ENCODE assay signal across 23 cellular contexts in genomic region chr2:129829577-129829976, GRCh38.
"Had no signal": no experiment of that assay in that cellular context is flagged by ENCODE, and none has a peak within 500 bp of the region (broad histone marks: within the 10 kb centered on the region; RNA-seq: fewer than 3 reads in every experiment).

No MANE protein-coding gene starts in this region.

- H3K9me3 ChIP-seq: uterus had no signal

- H3K9me3 Mint-ChIP-seq: natural killer cell treated with Interleukin-12 subunit alpha and Interleukin-12 subunit beta and Interleukin-15 and Interleukin-18, amount 100 ng/mL, for 72 hours had no signal

- H3K27ac Mint-ChIP-seq: memory B cell; naive thymus-derived CD4-positive, alpha-beta T cell; natural killer cell treated with Interleukin-12 subunit alpha and Interleukin-12 subunit beta and Interleukin-15 and Interleukin-18, amount 100 ng/mL, for 72 hours; progenitor cell of endocrine pancreas; stimulated activated memory B cell treated with anti-CD40 and anti-IgM and Interleukin-4, amounts not matched to agents 10 μg/mL and 1 μg/mL and 100 μg/mL, for 72 hours; stimulated activated naive CD8-positive, alpha-beta T cell treated with anti-CD3 and anti-CD28 coated beads, Interleukin-15, amount 100 ng/mL, for 72 hours; type B pancreatic cell had no signal

- H3K27ac ChIP-seq: left ventricle myocardium inferior, ovary, right atrium auricular region, right lobe of liver, tibial nerve, uterus had no signal

- H3K27me3 ChIP-seq: ovary, right atrium auricular region, right lobe of liver, tibial nerve, uterus had no signal

- ATAC-seq: mucosa of descending colon; naive thymus-derived CD4-positive, alpha-beta T cell; natural killer cell treated with Interleukin-12 subunit alpha and Interleukin-12 subunit beta and Interleukin-15 and Interleukin-18, amount 100 ng/mL, for 72 hours; right lobe of liver; stimulated activated memory B cell treated with anti-CD40 and anti-IgM and Interleukin-4, amounts not matched to agents 10 μg/mL and 1 μg/mL and 100 μg/mL, for 72 hours; stimulated activated naive CD8-positive, alpha-beta T cell treated with anti-CD3 and anti-CD28 coated beads, Interleukin-15, amount 100 ng/mL, for 72 hours had no signal

- H3K4me2 ChIP-seq: smooth muscle cell had no signal

- H3K27me3 Mint-ChIP-seq: stimulated activated naive CD8-positive, alpha-beta T cell treated with anti-CD3 and anti-CD28 coated beads, Interleukin-15, amount 100 ng/mL, for 72 hours had no signal

- H3K4me3 Mint-ChIP-seq: memory B cell; naive thymus-derived CD4-positive, alpha-beta T cell; natural killer cell treated with Interleukin-12 subunit alpha and Interleukin-12 subunit beta and Interleukin-15 and Interleukin-18, amount 100 ng/mL, for 72 hours; stimulated activated memory B cell treated with anti-CD40 and anti-IgM and Interleukin-4, amounts not matched to agents 10 μg/mL and 1 μg/mL and 100 μg/mL, for 72 hours; stimulated activated naive CD8-positive, alpha-beta T cell treated with anti-CD3 and anti-CD28 coated beads, Interleukin-15, amount 100 ng/mL, for 72 hours; type B pancreatic cell had no signal

- H3K4me1 ChIP-seq: left ventricle myocardium inferior, right atrium auricular region, right lobe of liver, tibial nerve, uterus had no signal

- H3K4me3 ChIP-seq: left ventricle myocardium inferior, lung, mucosa of descending colon, ovary, right atrium auricular region, right lobe of liver, smooth muscle cell, tibial nerve, uterus had no signal

- DNase-seq: islet precursor cell; left ventricle myocardium inferior; midbrain; mucosa of descending colon; naive thymus-derived CD4-positive, alpha-beta T cell; ovary; right lobe of liver; stimulated activated CD4-positive, alpha-beta T cell treated with anti-CD3 and anti-CD28 coated beads, Interleukin-1b, Interleukin-23, amount 100 ng/mL, for 48 hours; stimulated activated CD4-positive, alpha-beta T cell treated with anti-CD3 and anti-CD28 coated beads, Interleukin-2, amount 100 ng/mL, for 48 hours; stimulated activated CD4-positive, alpha-beta T cell treated with anti-CD3 and anti-CD28 coated beads, Interleukin-4, amount 100 ng/mL, for 4 hours; stimulated activated CD8-positive, alpha-beta memory T cell treated with anti-CD3 and anti-CD28 coated beads, Interleukin-4, amount 100 ng/mL, for 48 hours; stimulated activated naive CD4-positive, alpha-beta T cell treated with Interleukin-2 at 50 U/mL for 16 hours; stimulated activated naive CD8-positive, alpha-beta T cell treated with anti-CD3 and anti-CD28 coated beads, Interleukin-15, amount 100 ng/mL, for 72 hours; uterus had no signal

- H3K36me3 ChIP-seq: ovary, right atrium auricular region, right lobe of liver, uterus had no signal

- H3K4me1 Mint-ChIP-seq: memory B cell; naive thymus-derived CD4-positive, alpha-beta T cell; stimulated activated memory B cell treated with anti-CD40 and anti-IgM and Interleukin-4, amounts not matched to agents 10 μg/mL and 1 μg/mL and 100 μg/mL, for 72 hours; stimulated activated naive CD8-positive, alpha-beta T cell treated with anti-CD3 and anti-CD28 coated beads, Interleukin-15, amount 100 ng/mL, for 72 hours had no signal
